1 cellular context compared by ENCODE assay signal in the genomic region with DNA sequence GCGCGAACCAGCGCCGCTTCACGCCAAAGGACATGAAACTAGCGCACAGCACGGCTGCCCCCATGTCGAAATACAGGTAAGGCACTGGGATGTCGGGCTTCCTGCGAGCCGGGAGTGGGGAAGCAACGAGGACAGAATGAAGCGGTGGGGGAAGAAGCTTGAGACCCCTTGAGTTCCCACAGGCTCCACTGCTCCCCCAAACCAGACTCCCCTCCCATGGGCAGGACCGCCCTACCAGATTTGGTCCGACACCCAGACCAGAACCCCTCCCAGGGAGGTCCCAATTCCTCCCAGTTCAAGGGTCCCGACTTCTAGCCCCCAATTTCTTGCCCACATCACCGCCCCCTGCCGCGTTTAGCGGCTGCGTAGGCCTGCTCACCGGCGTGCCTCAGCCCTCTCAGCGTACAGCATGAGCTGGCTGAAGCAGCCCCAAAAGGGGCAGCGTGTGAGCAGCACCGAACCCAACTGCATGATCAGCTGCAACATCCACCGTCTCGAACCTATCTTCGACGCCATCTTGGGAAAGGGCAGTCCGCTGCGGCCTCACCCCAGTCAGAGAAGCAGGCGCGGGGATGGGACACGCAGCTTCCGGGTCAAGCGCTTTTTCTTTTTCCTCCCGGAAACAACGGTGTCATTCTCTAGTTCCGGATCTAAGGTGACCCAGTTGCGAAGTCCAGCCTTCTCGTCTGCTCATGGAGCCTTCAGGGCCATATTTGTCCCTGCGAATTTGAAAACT.
TF ChIP-seq lines count a peak whose summit lies in the region.

A gene (minus strand): TSS at position 527 of the 736 bp plus-strand sequence. CDS start 11 bp downstream, at position 516.

TF ChIP-seq in H1, 55 proteins besides CTCF, POLR2A, EP300 and RAD21 (continued from another document):
- TF ChIP-seq ZNF274 (IDR thresholded peaks at IDR 0.05; ENCODE audit: borderline replicate concordance, extremely low read depth, low read length), result no peak
- TF ChIP-seq TEAD4 (IDR thresholded peaks at IDR 0.05; ENCODE audit: low read depth, low read length), result no peak
- TF ChIP-seq BRCA1 (IDR thresholded peaks at IDR 0.05; ENCODE audit: low read depth, low read length), result peak; percentile 47; the same call in 1 of the 2 replicates
- TF ChIP-seq SIRT6 (IDR thresholded peaks at IDR 0.05; ENCODE audit: low read length), result no peak
- TF ChIP-seq, protein P1, sequence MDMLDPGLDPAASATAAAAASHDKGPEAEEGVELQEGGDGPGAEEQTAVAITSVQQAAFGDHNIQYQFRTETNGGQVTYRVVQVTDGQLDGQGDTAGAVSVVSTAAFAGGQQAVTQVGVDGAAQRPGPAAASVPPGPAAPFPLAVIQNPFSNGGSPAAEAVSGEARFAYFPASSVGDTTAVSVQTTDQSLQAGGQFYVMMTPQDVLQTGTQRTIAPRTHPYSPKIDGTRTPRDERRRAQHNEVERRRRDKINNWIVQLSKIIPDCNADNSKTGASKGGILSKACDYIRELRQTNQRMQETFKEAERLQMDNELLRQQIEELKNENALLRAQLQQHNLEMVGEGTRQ (IDR thresholded peaks at IDR 0.05; ENCODE audit: low read length), result 0 out of 2 replicates have a peak, but pooled peaks have one; percentile 20
- peak; percentile 44; the same call in 1 of the 2 replicates for TF ChIP-seq SRF (IDR thresholded peaks at IDR 0.05; ENCODE audit: low read depth, low read length)
- no peak for TF ChIP-seq CHD1 (IDR thresholded peaks at IDR 0.05; ENCODE audit: low read depth, low read length)
- TF ChIP-seq EZH2 (IDR thresholded peaks at IDR 0.05; ENCODE audit: low read depth, low read length, severe bottlenecking), result no peak
- TF ChIP-seq NRF1 (IDR thresholded peaks at IDR 0.05; ENCODE audit: low read depth, low read length), result peak; percentile 32; the same call in 1 of the 2 replicates
- peak in 1 of 2 experiments; percentile 92; a peak in 1 of 4 replicates for TF ChIP-seq HDAC2 (IDR thresholded peaks at IDR 0.05; ENCODE audit: borderline replicate concordance in 1 of 2, low read depth in 2 of 2, low read length in 2 of 2)
- peak; percentile 94 for TF ChIP-seq SIX5 (IDR thresholded peaks at IDR 0.05; ENCODE audit: low read depth, low read length)
- no peak for TF ChIP-seq SP2 (IDR thresholded peaks at IDR 0.05; ENCODE audit: low read length)
- TF ChIP-seq ASH2L (IDR thresholded peaks at IDR 0.05; ENCODE audit: low read length), result peak; percentile 75
- TF ChIP-seq EGR1 (IDR thresholded peaks at IDR 0.05; ENCODE audit: borderline replicate concordance, low read depth, low read length), result peak; percentile 66
- no peak for TF ChIP-seq SUZ12 (IDR thresholded peaks at IDR 0.05; ENCODE audit: low read length)
- no peak for TF ChIP-seq CBX5 (IDR thresholded peaks at IDR 0.05; ENCODE audit: low read depth, low read length)
- TF ChIP-seq KDM5A (IDR thresholded peaks at IDR 0.05; ENCODE audit: low read length), result peak; percentile 96
- TF ChIP-seq SP4 (IDR thresholded peaks at IDR 0.05; ENCODE audit: low read length), result peak; percentile 89
- peak; percentile 37 for TF ChIP-seq SAP30 (IDR thresholded peaks at IDR 0.05; ENCODE audit: insufficient read depth, insufficient replicate concordance, low read length)
- peak; percentile 41 for TF ChIP-seq KDM4A (IDR thresholded peaks at IDR 0.05; ENCODE audit: low read depth, low read length, severe bottlenecking)
- TF ChIP-seq, protein P2, sequence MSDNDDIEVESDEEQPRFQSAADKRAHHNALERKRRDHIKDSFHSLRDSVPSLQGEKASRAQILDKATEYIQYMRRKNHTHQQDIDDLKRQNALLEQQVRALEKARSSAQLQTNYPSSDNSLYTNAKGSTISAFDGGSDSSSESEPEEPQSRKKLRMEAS (IDR thresholded peaks at IDR 0.05), result peak; percentile 83
- TF ChIP-seq POLR2AphosphoS5 (IDR thresholded peaks at IDR 0.05; ENCODE audit: low read depth, low read length), result peak; percentile 96
- TF ChIP-seq TAF1 (IDR thresholded peaks at IDR 0.05; ENCODE audit: low read depth, low read length), result peak; percentile 94
- peak; percentile 99 for TF ChIP-seq GABPA (IDR thresholded peaks at IDR 0.05; ENCODE audit: borderline replicate concordance, insufficient read depth, low read length)
- TF ChIP-seq SIN3A (conservative IDR thresholded peaks at IDR 0.05 in 1 of 2, IDR thresholded peaks at IDR 0.05 in 1 of 2; ENCODE audit: low read depth in 1 of 2, low read length in 2 of 2), result peak; percentile 78 to 95; a peak in 1 of 4 replicates
- TF ChIP-seq JUN (IDR thresholded peaks at IDR 0.05; ENCODE audit: low read depth, low read length), result peak; percentile 4; the same call in 1 of the 2 replicates
- TF ChIP-seq CHD2 (IDR thresholded peaks at IDR 0.05; ENCODE audit: low read length), result peak; percentile 71; the same call in 1 of the 2 replicates
- TF ChIP-seq PHF8 (conservative IDR thresholded peaks at IDR 0.05; ENCODE audit: low read depth, low read length), result peak; percentile 76
- no peak for TF ChIP-seq JUND (IDR thresholded peaks at IDR 0.05; ENCODE audit: low read length)
- no peak for TF ChIP-seq RBBP5 (IDR thresholded peaks at IDR 0.05; ENCODE audit: borderline replicate concordance, low read depth, low read length)
- TF ChIP-seq, protein P3, sequence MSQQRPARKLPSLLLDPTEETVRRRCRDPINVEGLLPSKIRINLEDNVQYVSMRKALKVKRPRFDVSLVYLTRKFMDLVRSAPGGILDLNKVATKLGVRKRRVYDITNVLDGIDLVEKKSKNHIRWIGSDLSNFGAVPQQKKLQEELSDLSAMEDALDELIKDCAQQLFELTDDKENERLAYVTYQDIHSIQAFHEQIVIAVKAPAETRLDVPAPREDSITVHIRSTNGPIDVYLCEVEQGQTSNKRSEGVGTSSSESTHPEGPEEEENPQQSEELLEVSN (IDR thresholded peaks at IDR 0.05), result peak; percentile 34; the same call in 1 of the 2 replicates
- TF ChIP-seq TCF12 (IDR thresholded peaks at IDR 0.05; ENCODE audit: low read depth, low read length), result no peak
- TF ChIP-seq FOSL1 (IDR thresholded peaks at IDR 0.05; ENCODE audit: insufficient read depth, low read depth, low read length), result no peak
- TF ChIP-seq CEBPB (IDR thresholded peaks at IDR 0.05; ENCODE audit: low read depth, low read length), result 0 out of 2 replicates have a peak, but pooled peaks have one; percentile 20
- TF ChIP-seq SP1 (IDR thresholded peaks at IDR 0.05; ENCODE audit: low read depth, low read length), result peak; percentile 88
- peak; percentile 94 for TF ChIP-seq CREB1 (IDR thresholded peaks at IDR 0.05)
- 0 out of 2 replicates have a peak, but pooled peaks have one; percentile 9 for TF ChIP-seq POU5F1 (IDR thresholded peaks at IDR 0.05; ENCODE audit: low read depth, low read length)
